In the genomic region with DNA sequence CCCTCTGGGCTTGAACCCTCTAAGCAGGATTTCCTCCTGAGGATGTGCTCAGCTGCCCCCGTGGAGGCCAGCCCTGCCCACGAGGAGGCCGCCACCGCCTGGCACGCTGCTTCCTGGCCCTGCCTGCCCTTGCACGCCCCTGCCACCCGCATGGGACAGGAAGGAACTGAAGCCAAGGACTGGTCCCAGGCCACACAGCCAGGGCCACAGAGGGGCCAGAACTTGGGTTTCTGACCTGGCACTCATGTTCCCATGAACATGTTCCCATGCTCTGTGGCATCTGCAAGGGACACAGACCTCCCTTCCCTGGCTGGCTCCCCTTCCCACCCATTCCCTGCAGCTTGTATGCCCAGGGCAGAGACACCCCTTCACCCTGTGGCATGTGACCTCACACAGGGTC, we compare ENCODE assay signal across 1 cellular context.
TF ChIP-seq lines count a peak whose summit lies in the region.

No MANE protein-coding gene starts in this region.

TF ChIP-seq in HepG2, 621 proteins besides CTCF, POLR2A, EP300 and RAD21 (continued from another document and continues in another):
- TF ChIP-seq ZNF3 (CRISPR knock-in tag; IDR thresholded peaks at IDR 0.05) (no peak), GATAD1 (CRISPR knock-in tag; IDR thresholded peaks at IDR 0.05) (no peak), TBL1XR1 (IDR thresholded peaks at IDR 0.05; ENCODE audit: borderline replicate concordance, low read length, partially characterized antibody) (no peak), ERF (CRISPR knock-in tag; IDR thresholded peaks at IDR 0.05) (no peak), ZNF883 (CRISPR knock-in tag; IDR thresholded peaks at IDR 0.05; ENCODE audit: not compliant biosample characterization) (no peak), FOXP4 (CRISPR knock-in tag; IDR thresholded peaks at IDR 0.05) (no peak), ZNF703 (CRISPR knock-in tag; IDR thresholded peaks at IDR 0.05; ENCODE audit: borderline replicate concordance) (no peak), ZNF788 (CRISPR knock-in tag; IDR thresholded peaks at IDR 0.05; ENCODE audit: borderline replicate concordance) (no peak), ZNF704 (CRISPR knock-in tag; IDR thresholded peaks at IDR 0.05; ENCODE audit: borderline replicate concordance) (no peak), DNMT3B (CRISPR knock-in tag; conservative IDR thresholded peaks at IDR 0.05) (no peak), ZFP36L2 (CRISPR knock-in tag; IDR thresholded peaks at IDR 0.05) (no peak), KLF11 (CRISPR knock-in tag; IDR thresholded peaks at IDR 0.05) (no peak), TCF7L2 (IDR thresholded peaks at IDR 0.05; ENCODE audit: low read depth, low read length) (no peak), FOXO1 (CRISPR knock-in tag; IDR thresholded peaks at IDR 0.05) (no peak), ZNF317 (CRISPR knock-in tag; IDR thresholded peaks at IDR 0.05) (no peak), BORCS8-MEF2B (CRISPR knock-in tag; IDR thresholded peaks at IDR 0.05) (peak; percentile 53), HNRNPL (IDR thresholded peaks at IDR 0.05; ENCODE audit: low read depth, low read length) (0 out of 2 replicates have a peak, but pooled peaks have one; percentile 55), RARA (CRISPR knock-in tag; IDR thresholded peaks at IDR 0.05) (no peak), MAF1 (CRISPR knock-in tag; IDR thresholded peaks at IDR 0.05; ENCODE audit: borderline replicate concordance) (no peak), ISX (CRISPR knock-in tag; conservative IDR thresholded peaks at IDR 0.05) (no peak), DRAP1 (CRISPR knock-in tag; IDR thresholded peaks at IDR 0.05) (no peak), KLF9 (CRISPR knock-in tag; IDR thresholded peaks at IDR 0.05; ENCODE audit: low read depth) (no peak), POLR2AphosphoS5 (IDR thresholded peaks at IDR 0.05; ENCODE audit: low read depth, low read length) (no peak), PRDM10 (CRISPR knock-in tag; IDR thresholded peaks at IDR 0.05; ENCODE audit: low read depth) (no peak), ZNF598 (CRISPR knock-in tag; IDR thresholded peaks at IDR 0.05; ENCODE audit: borderline replicate concordance) (no peak), ZNF350 (CRISPR knock-in tag; IDR thresholded peaks at IDR 0.05; ENCODE audit: borderline replicate concordance, low read depth) (0 out of 2 replicates have a peak, but pooled peaks have one; percentile 34), CENPT (CRISPR knock-in tag; IDR thresholded peaks at IDR 0.05; ENCODE audit: low read depth) (no peak), DNMT1 (CRISPR knock-in tag; IDR thresholded peaks at IDR 0.05) (no peak), ZNF784 (CRISPR knock-in tag; IDR thresholded peaks at IDR 0.05; ENCODE audit: borderline replicate concordance) (no peak), ZNF549 (CRISPR knock-in tag; IDR thresholded peaks at IDR 0.05) (no peak), ZNF558 (CRISPR knock-in tag; IDR thresholded peaks at IDR 0.05; ENCODE audit: borderline replicate concordance) (no peak), IKZF4 (CRISPR knock-in tag; IDR thresholded peaks at IDR 0.05; ENCODE audit: borderline replicate concordance, low read depth, not compliant biosample characterization) (no peak), ZNF382 (CRISPR knock-in tag; IDR thresholded peaks at IDR 0.05; ENCODE audit: borderline replicate concordance) (no peak)
- TF ChIP-seq, protein P1, sequence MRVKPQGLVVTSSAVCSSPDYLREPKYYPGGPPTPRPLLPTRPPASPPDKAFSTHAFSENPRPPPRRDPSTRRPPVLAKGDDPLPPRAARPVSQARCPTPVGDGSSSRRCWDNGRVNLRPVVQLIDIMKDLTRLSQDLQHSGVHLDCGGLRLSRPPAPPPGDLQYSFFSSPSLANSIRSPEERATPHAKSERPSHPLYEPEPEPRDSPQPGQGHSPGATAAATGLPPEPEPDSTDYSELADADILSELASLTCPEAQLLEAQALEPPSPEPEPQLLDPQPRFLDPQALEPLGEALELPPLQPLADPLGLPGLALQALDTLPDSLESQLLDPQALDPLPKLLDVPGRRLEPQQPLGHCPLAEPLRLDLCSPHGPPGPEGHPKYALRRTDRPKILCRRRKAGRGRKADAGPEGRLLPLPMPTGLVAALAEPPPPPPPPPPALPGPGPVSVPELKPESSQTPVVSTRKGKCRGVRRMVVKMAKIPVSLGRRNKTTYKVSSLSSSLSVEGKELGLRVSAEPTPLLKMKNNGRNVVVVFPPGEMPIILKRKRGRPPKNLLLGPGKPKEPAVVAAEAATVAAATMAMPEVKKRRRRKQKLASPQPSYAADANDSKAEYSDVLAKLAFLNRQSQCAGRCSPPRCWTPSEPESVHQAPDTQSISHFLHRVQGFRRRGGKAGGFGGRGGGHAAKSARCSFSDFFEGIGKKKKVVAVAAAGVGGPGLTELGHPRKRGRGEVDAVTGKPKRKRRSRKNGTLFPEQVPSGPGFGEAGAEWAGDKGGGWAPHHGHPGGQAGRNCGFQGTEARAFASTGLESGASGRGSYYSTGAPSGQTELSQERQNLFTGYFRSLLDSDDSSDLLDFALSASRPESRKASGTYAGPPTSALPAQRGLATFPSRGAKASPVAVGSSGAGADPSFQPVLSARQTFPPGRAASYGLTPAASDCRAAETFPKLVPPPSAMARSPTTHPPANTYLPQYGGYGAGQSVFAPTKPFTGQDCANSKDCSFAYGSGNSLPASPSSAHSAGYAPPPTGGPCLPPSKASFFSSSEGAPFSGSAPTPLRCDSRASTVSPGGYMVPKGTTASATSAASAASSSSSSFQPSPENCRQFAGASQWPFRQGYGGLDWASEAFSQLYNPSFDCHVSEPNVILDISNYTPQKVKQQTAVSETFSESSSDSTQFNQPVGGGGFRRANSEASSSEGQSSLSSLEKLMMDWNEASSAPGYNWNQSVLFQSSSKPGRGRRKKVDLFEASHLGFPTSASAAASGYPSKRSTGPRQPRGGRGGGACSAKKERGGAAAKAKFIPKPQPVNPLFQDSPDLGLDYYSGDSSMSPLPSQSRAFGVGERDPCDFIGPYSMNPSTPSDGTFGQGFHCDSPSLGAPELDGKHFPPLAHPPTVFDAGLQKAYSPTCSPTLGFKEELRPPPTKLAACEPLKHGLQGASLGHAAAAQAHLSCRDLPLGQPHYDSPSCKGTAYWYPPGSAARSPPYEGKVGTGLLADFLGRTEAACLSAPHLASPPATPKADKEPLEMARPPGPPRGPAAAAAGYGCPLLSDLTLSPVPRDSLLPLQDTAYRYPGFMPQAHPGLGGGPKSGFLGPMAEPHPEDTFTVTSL (CRISPR knock-in tag; IDR thresholded peaks at IDR 0.05; ENCODE audit: borderline replicate concordance), result no peak
- TF ChIP-seq, protein P2, sequence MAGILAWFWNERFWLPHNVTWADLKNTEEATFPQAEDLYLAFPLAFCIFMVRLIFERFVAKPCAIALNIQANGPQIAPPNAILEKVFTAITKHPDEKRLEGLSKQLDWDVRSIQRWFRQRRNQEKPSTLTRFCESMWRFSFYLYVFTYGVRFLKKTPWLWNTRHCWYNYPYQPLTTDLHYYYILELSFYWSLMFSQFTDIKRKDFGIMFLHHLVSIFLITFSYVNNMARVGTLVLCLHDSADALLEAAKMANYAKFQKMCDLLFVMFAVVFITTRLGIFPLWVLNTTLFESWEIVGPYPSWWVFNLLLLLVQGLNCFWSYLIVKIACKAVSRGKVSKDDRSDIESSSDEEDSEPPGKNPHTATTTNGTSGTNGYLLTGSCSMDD (CRISPR knock-in tag; IDR thresholded peaks at IDR 0.05), result no peak
- TF ChIP-seq, protein P3, sequence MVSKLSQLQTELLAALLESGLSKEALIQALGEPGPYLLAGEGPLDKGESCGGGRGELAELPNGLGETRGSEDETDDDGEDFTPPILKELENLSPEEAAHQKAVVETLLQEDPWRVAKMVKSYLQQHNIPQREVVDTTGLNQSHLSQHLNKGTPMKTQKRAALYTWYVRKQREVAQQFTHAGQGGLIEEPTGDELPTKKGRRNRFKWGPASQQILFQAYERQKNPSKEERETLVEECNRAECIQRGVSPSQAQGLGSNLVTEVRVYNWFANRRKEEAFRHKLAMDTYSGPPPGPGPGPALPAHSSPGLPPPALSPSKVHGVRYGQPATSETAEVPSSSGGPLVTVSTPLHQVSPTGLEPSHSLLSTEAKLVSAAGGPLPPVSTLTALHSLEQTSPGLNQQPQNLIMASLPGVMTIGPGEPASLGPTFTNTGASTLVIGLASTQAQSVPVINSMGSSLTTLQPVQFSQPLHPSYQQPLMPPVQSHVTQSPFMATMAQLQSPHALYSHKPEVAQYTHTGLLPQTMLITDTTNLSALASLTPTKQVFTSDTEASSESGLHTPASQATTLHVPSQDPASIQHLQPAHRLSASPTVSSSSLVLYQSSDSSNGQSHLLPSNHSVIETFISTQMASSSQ (IDR thresholded peaks at IDR 0.05; ENCODE audit: low read depth), result no peak
- TF ChIP-seq, protein P3 (CRISPR knock-in tag; IDR thresholded peaks at IDR 0.05; ENCODE audit: borderline replicate concordance), result no peak
- TF ChIP-seq, protein P4, sequence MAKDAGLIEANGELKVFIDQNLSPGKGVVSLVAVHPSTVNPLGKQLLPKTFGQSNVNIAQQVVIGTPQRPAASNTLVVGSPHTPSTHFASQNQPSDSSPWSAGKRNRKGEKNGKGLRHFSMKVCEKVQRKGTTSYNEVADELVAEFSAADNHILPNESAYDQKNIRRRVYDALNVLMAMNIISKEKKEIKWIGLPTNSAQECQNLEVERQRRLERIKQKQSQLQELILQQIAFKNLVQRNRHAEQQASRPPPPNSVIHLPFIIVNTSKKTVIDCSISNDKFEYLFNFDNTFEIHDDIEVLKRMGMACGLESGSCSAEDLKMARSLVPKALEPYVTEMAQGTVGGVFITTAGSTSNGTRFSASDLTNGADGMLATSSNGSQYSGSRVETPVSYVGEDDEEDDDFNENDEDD (CRISPR knock-in tag; IDR thresholded peaks at IDR 0.05; ENCODE audit: borderline replicate concordance), result no peak
